ENCODE assay signal across 12 cellular contexts in the genomic region with DNA sequence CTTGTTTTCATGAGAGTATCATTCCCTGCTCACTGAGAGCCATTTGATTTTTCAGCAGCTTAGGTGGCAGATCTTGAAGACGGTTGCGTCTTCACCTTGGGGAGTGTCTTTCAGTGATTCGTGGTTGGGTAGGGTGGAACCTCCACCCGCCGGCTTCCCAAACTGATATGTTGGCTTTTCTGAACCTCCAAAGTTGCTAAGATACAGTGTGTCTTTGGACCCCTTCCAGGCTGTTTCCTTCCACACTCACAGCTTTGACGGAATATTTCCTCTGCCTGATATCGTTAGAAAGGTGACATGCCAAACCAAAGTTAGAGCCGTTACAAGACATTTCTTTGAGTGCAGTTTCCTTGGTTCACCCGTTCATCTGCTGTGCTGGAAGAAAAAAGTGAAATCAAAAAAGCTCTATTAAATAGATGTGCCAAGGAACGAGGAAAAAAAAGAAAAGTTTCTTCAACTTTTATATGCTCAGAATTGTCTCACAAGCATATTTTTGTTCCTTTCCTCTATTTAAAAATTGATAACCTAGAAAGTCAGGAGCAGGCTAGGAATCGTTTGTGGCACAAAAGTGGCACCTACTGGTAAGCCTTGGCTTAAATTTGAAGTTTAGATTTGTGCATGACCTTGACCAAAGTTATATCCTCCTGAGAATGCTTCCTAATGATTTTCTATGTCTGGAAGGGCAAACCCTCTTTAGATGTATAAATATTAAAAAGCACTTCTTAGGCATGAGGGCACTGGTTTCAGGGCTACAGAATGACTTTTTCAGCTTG.
DNase-seq lines count a peak whose midpoint lies in the region; ATAC-seq and TF ChIP-seq lines count a peak whose summit lies in the region.
"Had no signal": no experiment of that assay in that cellular context is flagged by ENCODE, and none has a peak within 500 bp of the region (broad histone marks: within the 10 kb centered on the region; RNA-seq: fewer than 3 reads in every experiment).

No MANE protein-coding gene starts in this region.

- H3K27me3 ChIP-seq in foreskin keratinocyte: no peaks in the 10 kb centered on the region

- no peaks in the 10 kb centered on the region for H3K9me3 ChIP-seq in T-helper 17 cell (ENCODE audit: control insufficient read depth, low read length, poor library complexity, severe bottlenecking)

- no peak overlapping the region for H3K27ac Mint-ChIP-seq in T-helper 17 cell
- H3K27ac Mint-ChIP-seq: natural killer cell treated with Interleukin-12 subunit alpha and Interleukin-12 subunit beta and Interleukin-15 and Interleukin-18, amount 100 ng/mL, for 72 hours; T-cell had no signal

- no peaks in the 10 kb centered on the region for H3K4me1 Mint-ChIP-seq in T-helper 17 cell
- H3K4me1 Mint-ChIP-seq: T-cell had no signal

- no peaks in the 10 kb centered on the region for H3K4me1 ChIP-seq in foreskin keratinocyte

- no peak overlapping the region for H3K4me3 Mint-ChIP-seq in T-helper 17 cell
- H3K4me3 Mint-ChIP-seq: natural killer cell treated with Interleukin-12 subunit alpha and Interleukin-12 subunit beta and Interleukin-15 and Interleukin-18, amount 100 ng/mL, for 72 hours; T-cell had no signal

- H3K36me3 Mint-ChIP-seq in T-helper 17 cell (ENCODE audit: low read depth): no peaks in the 10 kb centered on the region
- H3K36me3 Mint-ChIP-seq: natural killer cell treated with Interleukin-12 subunit alpha and Interleukin-12 subunit beta and Interleukin-15 and Interleukin-18, amount 100 ng/mL, for 72 hours; T-cell had no signal

- H3K27me3 Mint-ChIP-seq in T-helper 17 cell: peaks cover 21% of the 10 kb centered on the region

- in situ Hi-C loops in SK-MEL-5 (cut with HindIII; ENCODE audit: low pct_unique_long_range_greater_than_20kb, low sequenced_read_pairs): no loop called here

- ATAC-seq in foreskin keratinocyte (peak; percentile 39), T-helper 17 cell (no peak)
- ATAC-seq: natural killer cell treated with Interleukin-12 subunit alpha and Interleukin-12 subunit beta and Interleukin-15 and Interleukin-18, amount 100 ng/mL, for 72 hours; T-cell had no signal

- TF ChIP-seq CTCF in foreskin keratinocyte (conservative IDR thresholded peaks at IDR 0.05): peak; percentile 70

- no peak overlapping the region for H3K27ac ChIP-seq in foreskin keratinocyte

- DNase-seq in DMS53 (lab: John Stamatoyannopoulos, UW): peak; percentile 10
- no peak for DNase-seq in DMS53 treated with DMSO at 0.1 percent for 48 hours (lab: John Stamatoyannopoulos, UW; ENCODE audit: unreplicated experiment)
- DNase-seq in SK-MEL-5 (ENCODE audit: low read depth, low spot score): peak; percentile 18
- no peak for DNase-seq in foreskin keratinocyte
- DNase-seq in stromal cell of bone marrow (ENCODE audit: low read depth): peak; percentile 17
- DNase-seq in LoVo (ENCODE audit: low spot score): no peak
- no peak for DNase-seq in H4 (ENCODE audit: low spot score)
- DNase-seq in T-helper 17 cell: no peak
- DNase-seq: NCI-H345; stimulated activated CD4-positive, alpha-beta T cell treated with anti-CD3 and anti-CD28 coated beads, Interleukin-2, amount 100 ng/mL, for 24 hours; T-cell had no signal

Comparison
In these comparisons a context has a peak if more than half of its experiments do, and no peak if none do; other contexts are left out.
1. DNase-seq: peak in DMS53 (single experiment), SK-MEL-5 (single experiment) and stromal cell of bone marrow (single experiment); none in DMS53 treated with DMSO at 0.1 percent for 48 hours (single experiment), foreskin keratinocyte (0 of 2), LoVo (single experiment), H4 (single experiment) and T-helper 17 cell (0 of 3).